In genomic region chr5:142013734-142014495, GRCh38 we compare ENCODE assay signal across 6 cellular contexts. TPM values are rescaled to one million over a fixed set of nuclear protein-coding genes. Genes with fewer than 3 reads are reported as not detected.
A peak's percentile ranks its signal among the peaks of the same experiment; 100 is the strongest.
DNase-seq lines count a peak whose midpoint lies in the region; ATAC-seq, FAIRE-seq and TF ChIP-seq lines count a peak whose summit lies in the region.

No MANE protein-coding gene starts in this region.

- no peaks in the 10 kb centered on the region for H3K36me3 Mint-ChIP-seq in naive B cell

- intact Hi-C loops in adrenal gland (cut with DNase I), result no loop called here

- H3K9me3 ChIP-seq in adrenal gland (replicated peaks in 1 of 3), result no peaks in the 10 kb centered on the region

- no peak for ATAC-seq in naive B cell (ENCODE audit: low read depth in 2 of 2)
- ATAC-seq in GM21367 (IDR thresholded peaks at IDR 0.05; ENCODE audit: unreplicated experiment), result no peak
- ATAC-seq in HG03095 (IDR thresholded peaks at IDR 0.05; ENCODE audit: unreplicated experiment), result no peak

- WGBS in adrenal gland, 4 donors, result 63 to 68% (median 64%) methylated on average over 16 of the region's 16 CpGs

- H3K4me3 ChIP-seq in adrenal gland, result peak overlapping the region in 1 of 4 donors; percentile 90

- no peaks in the 10 kb centered on the region for H3K9me3 Mint-ChIP-seq in naive B cell

- DNase-seq in H54 (ENCODE audit: insufficient read length, low spot score) (peak; percentile 44), adrenal gland (peak; percentile 79 to 92 (median 90)), naive B cell (no peak), NCI-H446 (lab: John Stamatoyannopoulos, UW) (no peak)

- no peak for TF ChIP-seq CTCF in adrenal gland (IDR thresholded peaks at IDR 0.05)

- peaks cover 17 to 20% of the 10 kb centered on the region in 2 donors for H3K4me1 ChIP-seq in adrenal gland (replicated peaks in 1 of 2)

- H3K36me3 ChIP-seq in adrenal gland (replicated peaks in 1 of 2), result no peaks in the 10 kb centered on the region

- H3K4me3 Mint-ChIP-seq in naive B cell, result peak overlapping the region in 7 of 8 donors; percentile 33 to 93 (median 82)

- TF ChIP-seq POLR2A in H54 (IDR thresholded peaks at IDR 0.05; ENCODE audit: low read depth, low read length), result no peak
- TF ChIP-seq POLR2A in adrenal gland (IDR thresholded peaks at IDR 0.05), result peak in 1 of 2 donors; percentile 39

- no peak for FAIRE-seq in H54 (lab: Jason Lieb, UNC)

- H3K27me3 ChIP-seq in adrenal gland, result no peaks in the 10 kb centered on the region

- H3K27ac ChIP-seq in adrenal gland, result peak overlapping the region; percentile 78 to 96 (median 93)

- peaks cover 9 to 36% (median 10%) of the 10 kb centered on the region in 3 donors for H3K27me3 Mint-ChIP-seq in naive B cell

- peaks cover 19 to 57% (median 29%) of the 10 kb centered on the region in 3 donors for H3K4me1 Mint-ChIP-seq in naive B cell

- peak overlapping the region in 2 of 6 donors; percentile 49 for H3K27ac Mint-ChIP-seq in naive B cell

RNA-seq across cellular contexts. Expression of gene GNPDA1, which starts 1.1 kb away (rescaled TPM):
- 10 to 100 TPM; 23.3 to 92.5 (median 58.7) TPM for total RNA-seq in adrenal gland
- 10 to 100 TPM; 28.5 to 92.8 (median 40.5) TPM for polyA plus RNA-seq in adrenal gland
- 1 to 10 TPM; 4.5 to 9.9 (median 6.2) TPM for polyA plus RNA-seq in naive B cell (ENCODE audit: low read depth in 6 of 6)

RNA-seq across cellular contexts. Expression of gene RNF14, which starts 45.0 kb away (rescaled TPM):
- 100 to 1,000 TPM in 2 of 8 donors, 10 to 100 TPM in 6; 71.3 to 110 (median 83.6) TPM for total RNA-seq in adrenal gland
- polyA plus RNA-seq in adrenal gland, result 100 to 1,000 TPM in 1 of 3 donors, 10 to 100 TPM in 2; 21.6 to 122 (median 26.2) TPM
- polyA plus RNA-seq in naive B cell (ENCODE audit: low read depth in 6 of 6), result 10 to 100 TPM; 19.8 to 38.6 (median 34.6) TPM

RNA-seq across cellular contexts. Expression of gene PCDH12, which starts 55.9 kb away (rescaled TPM):
- 10 to 100 TPM in 6 of 8 donors, 1 to 10 TPM in 2; 7.3 to 18.4 (median 15.9) TPM for total RNA-seq in adrenal gland
- polyA plus RNA-seq in adrenal gland (1 to 10 TPM; 3.3 to 4.5 (median 4.0) TPM), naive B cell (ENCODE audit: low read depth in 6 of 6) (under 1 TPM in 5 of 6 donors, not detected in 1; 0.09 to 0.29 (median 0.20) TPM)

Comparison
In these comparisons a context has a peak if more than half of its experiments do, and no peak if none do; other contexts are left out.
1. DNase-seq: peak in H54 (single experiment) and adrenal gland (7 of 7); none in naive B cell (single experiment) and NCI-H446 (0 of 2).